Comparison of ENCODE assay signal across 21 cellular contexts in the genomic region with DNA sequence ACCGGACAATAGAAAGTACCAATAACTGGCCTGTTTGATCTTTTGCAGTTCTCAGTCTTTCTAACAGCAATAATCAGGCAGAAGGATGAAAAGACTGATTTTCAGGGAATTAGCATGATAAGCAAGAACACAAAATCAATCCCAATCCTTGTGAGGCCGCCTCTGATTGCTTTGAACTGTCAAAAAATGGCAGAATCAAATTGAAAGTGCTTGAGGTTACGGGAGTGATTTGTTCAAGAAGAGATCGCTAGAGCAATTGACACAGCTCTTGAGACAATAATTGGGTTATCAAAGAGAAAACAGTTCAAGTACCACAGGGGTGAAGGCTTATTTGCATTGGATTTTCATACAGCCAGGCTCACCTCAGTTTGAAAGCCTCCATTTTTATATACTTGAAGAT.
"Had no signal": no experiment of that assay in that cellular context is flagged by ENCODE, and none has a peak within 500 bp of the region (broad histone marks: within the 10 kb centered on the region; RNA-seq: fewer than 3 reads in every experiment).

No MANE protein-coding gene starts in this region.

- ATAC-seq: activated CD8-positive, alpha-beta memory T cell treated with anti-CD3 and anti-CD28 coated beads, Interleukin-2, amount 10 ng/mL, durations not matched to agents 7 days and 5 days; body of pancreas; K562; PC-3; Right ventricle myocardium inferior; WTC11 had no signal

- DNase-seq: activated CD4-positive, alpha-beta T cell treated with anti-CD3 and anti-CD28 coated beads for 48 hours; activated CD4-positive, alpha-beta T cell treated with anti-CD3 and anti-CD28 coated beads, Interleukin-2, amount 50 U/mL, for 4 hours; activated CD4-positive, CD25-positive, alpha-beta regulatory T cell treated with anti-CD3 and anti-CD28 coated beads, Interleukin-2, amount 50 U/mL, for 72 hours; activated CD8-positive, alpha-beta memory T cell treated with anti-CD3 and anti-CD28 coated beads, Interleukin-2, amount 10 ng/mL, durations not matched to agents 7 days and 5 days; activated effector memory CD4-positive, alpha-beta T cell treated with Interleukin-2 at 50 U/mL for 16 hours; activated naive CD4-positive, alpha-beta T cell; activated T-cell treated with anti-CD3 and anti-CD28 coated beads, Interleukin-2, amount 50 U/mL, for 24 hours; body of pancreas; central memory CD4-positive, alpha-beta T cell; Karpas-422; MM.1S; NCI-H1417 treated with DMSO at 0.1 percent for 48 hours; NCI-H1694; NCI-H2029; NCI-H226; NCI-H69; PC-3; RPMI8226 had no signal
